12 cellular contexts compared by ENCODE assay signal in the genomic region with DNA sequence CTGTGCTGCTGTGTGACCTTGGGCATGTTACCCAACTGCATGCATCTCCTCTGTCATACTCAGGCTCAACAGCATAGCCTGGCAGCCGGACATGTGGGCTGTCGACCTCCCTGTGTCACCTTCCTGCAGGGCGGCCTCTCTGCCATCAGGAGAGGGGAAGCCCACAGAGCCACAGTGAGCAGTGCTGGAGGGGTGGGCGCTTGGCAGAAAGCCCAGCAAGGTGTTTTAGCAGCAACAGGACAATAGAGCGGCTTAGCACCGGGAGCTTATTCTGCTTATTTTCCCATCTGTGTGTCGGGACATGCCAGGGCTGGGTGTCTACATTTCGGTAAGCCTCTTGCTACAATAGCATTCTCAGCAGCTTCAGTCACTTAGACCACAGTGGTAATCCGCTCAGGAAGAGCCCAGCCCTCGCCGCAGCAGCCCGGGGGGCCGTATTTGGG. TPM values are rescaled to one million over a fixed set of nuclear protein-coding genes. Genes with fewer than 3 reads are reported as not detected.
DNase-seq lines count a peak whose midpoint lies in the region; FAIRE-seq and TF ChIP-seq lines count a peak whose summit lies in the region.
"Had no signal": no experiment of that assay in that cellular context is flagged by ENCODE, and none has a peak within 500 bp of the region (broad histone marks: within the 10 kb centered on the region; RNA-seq: fewer than 3 reads in every experiment).

No MANE protein-coding gene starts in this region.

- no peak for TF ChIP-seq CTCF in D721Med (IDR thresholded peaks at IDR 0.05; ENCODE audit: insufficient read depth, missing control alignments)
- TF ChIP-seq CTCF in KMS-11 (conservative IDR thresholded peaks at IDR 0.05; ENCODE audit: low read depth, low read length) = no peak
- TF ChIP-seq CTCF in right atrium auricular region (IDR thresholded peaks at IDR 0.05) = no peak

- H4K20me1 ChIP-seq in KMS-11 (ENCODE audit: insufficient read depth) = no peaks in the 10 kb centered on the region

- H3K36me3 ChIP-seq in KMS-11 (ENCODE audit: insufficient read depth) (no peaks in the 10 kb centered on the region), right atrium auricular region (no peaks in the 10 kb centered on the region)

- FAIRE-seq in D721Med (lab: Jason Lieb, UNC) = peak; percentile 98
- FAIRE-seq: endothelial cell of umbilical vein had no signal

- intact Hi-C loops in posterior vena cava (cut with DNase I) = loop anchor here in 1 of 2 donors (10.0 kb wide), 1 partner anchor 127 kb away; a partner anchor contains a TSS

- peak overlapping the region; percentile 74; the same call in 1 of the 2 replicates for H2AFZ ChIP-seq in KMS-11 (ENCODE audit: low read depth)

- peak overlapping the region; percentile 80 for H3K4me2 ChIP-seq in KMS-11

- no peaks in the 10 kb centered on the region for H3K79me2 ChIP-seq in KMS-11 (ENCODE audit: insufficient read depth, low read depth)

- peak overlapping the region; percentile 50; the same call in 1 of the 2 replicates for H3K9ac ChIP-seq in KMS-11

- peak overlapping the region; percentile 84 for H3K27ac ChIP-seq in KMS-11
- no peak overlapping the region for H3K27ac ChIP-seq in right atrium auricular region

- H3K4me3 ChIP-seq in KMS-11 (IDR thresholded peaks at IDR 0.05; ENCODE audit: insufficient read depth, low read depth, low read length) (no peak overlapping the region), right atrium auricular region (no peak overlapping the region)

- H3K4me1 ChIP-seq in KMS-11 (ENCODE audit: low read depth, poor library complexity, severe bottlenecking) (peaks cover 59% of the 10 kb centered on the region), right atrium auricular region (peaks cover 0 to 11% of the 10 kb centered on the region in 2 donors)

- H3K9me3 ChIP-seq in right atrium auricular region = no peaks in the 10 kb centered on the region

- H3K27me3 ChIP-seq in KMS-11 (ENCODE audit: insufficient read depth, low read depth) = no peaks in the 10 kb centered on the region
- peaks cover 0 to 1% of the 10 kb centered on the region in 2 donors for H3K27me3 ChIP-seq in right atrium auricular region

- DNase-seq in D721Med (ENCODE audit: insufficient read length, low spot score) (peak; percentile 97), iris pigment epithelial cell (ENCODE audit: low read depth) (peak; percentile 54), right atrium auricular region (ENCODE audit: low spot score) (no peak), posterior vena cava (ENCODE audit: low spot score) (no peak), AML-193 (lab: John Stamatoyannopoulos, UW) (no peak)
- peak; percentile 32 for DNase-seq in activated CD8-positive, alpha-beta memory T cell treated with anti-CD3 and anti-CD28 coated beads, Interleukin-2, amount 50 U/mL, for 4 hours
- DNase-seq: activated CD4-positive, CD25-positive, alpha-beta regulatory T cell; amygdala had no signal

RNA-seq across cellular contexts. Expression of a gene that starts 22.8 kb away (rescaled TPM):
- total RNA-seq in right atrium auricular region = 100 to 1,000 TPM in 1 of 2 donors, 10 to 100 TPM in 1; 85.6 to 116 TPM
- total RNA-seq in posterior vena cava = 1 to 10 TPM; 5.8 to 5.9 TPM

RNA-seq across cellular contexts. Expression of a gene that starts 25.8 kb away (rescaled TPM):
- total RNA-seq in right atrium auricular region = under 1 TPM; 0.24 to 0.26 TPM
- not detected for total RNA-seq in posterior vena cava
- total RNA-seq: endothelial cell of umbilical vein, mononuclear cell had no signal

RNA-seq across cellular contexts. Expression of a gene that starts 59.8 kb away (rescaled TPM):
- total RNA-seq in right atrium auricular region (not detected), posterior vena cava (not detected)
- total RNA-seq: endothelial cell of umbilical vein, M059J had no signal

Comparison
In these comparisons a context has a peak if more than half of its experiments do, and no peak if none do; other contexts are left out.
1. DNase-seq: peak in D721Med (single experiment), activated CD8-positive, alpha-beta memory T cell treated with anti-CD3 and anti-CD28 coated beads, Interleukin-2, amount 50 U/mL, for 4 hours (single experiment) and iris pigment epithelial cell (single experiment); none in right atrium auricular region (single experiment), posterior vena cava (single experiment) and AML-193 (0 of 2).
2. RNA of a gene that starts 22.8 kb away (total RNA-seq): 85.6 to 116 TPM in right atrium auricular region; 5.8 to 5.9 TPM in posterior vena cava; every median in the first group is over 10 times any median in the second.